In the genomic region with DNA sequence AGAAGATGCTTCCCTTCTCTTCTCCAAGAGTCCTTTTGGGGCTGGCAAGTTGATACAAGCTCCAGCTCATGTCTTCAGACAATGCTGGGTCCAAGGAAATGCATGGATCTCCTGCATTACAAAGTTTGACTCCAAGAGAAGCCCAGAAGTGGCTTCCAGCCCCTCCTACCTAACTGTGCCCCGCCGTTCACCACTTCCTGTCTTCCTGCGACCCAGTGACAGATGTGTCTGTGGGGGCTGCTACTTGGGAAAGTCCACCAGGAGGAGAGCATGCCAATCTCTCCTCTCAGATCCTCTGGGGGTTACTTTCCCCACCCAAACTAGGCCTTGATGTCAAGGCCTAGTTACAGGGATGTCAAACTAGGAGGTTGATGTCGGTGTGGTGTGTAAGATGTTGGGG, we compare ENCODE assay signal across 23 cellular contexts.
DNase-seq lines count a peak whose midpoint lies in the region; ATAC-seq and TF ChIP-seq lines count a peak whose summit lies in the region.
"Had no signal": no experiment of that assay in that cellular context is flagged by ENCODE, and none has a peak within 500 bp of the region (broad histone marks: within the 10 kb centered on the region; RNA-seq: fewer than 3 reads in every experiment).

No MANE protein-coding gene starts in this region.

- no peak overlapping the region for H3K9ac ChIP-seq in smooth muscle cell (ENCODE audit: low read depth)
- H3K9ac ChIP-seq: parathyroid adenoma had no signal

- DNase-seq in activated effector memory CD4-positive, alpha-beta T cell treated with anti-CD3 and anti-CD28 coated beads, Interleukin-2, amount 50 U/mL, for 16 hours = peak; percentile 76
- DNase-seq in activated effector memory CD4-positive, alpha-beta T cell treated with Interleukin-2 at 50 U/mL for 16 hours = no peak
- DNase-seq in CD8-positive, alpha-beta memory T cell = peak in 2 of 5 donors; percentile 33 to 56
- DNase-seq in T-helper 17 cell = peak in 2 of 3 donors; percentile 31 to 42
- DNase-seq in activated naive CD8-positive, alpha-beta T cell treated with anti-CD3 and anti-CD28 coated beads, Interleukin-2, amount 50 U/mL, for 24 hours = no peak
- no peak for DNase-seq in smooth muscle cell (lab: John Stamatoyannopoulos, UW; ENCODE audit: unreplicated experiment)
- DNase-seq in DMS114 treated with DMSO at 0.1 percent for 48 hours (lab: John Stamatoyannopoulos, UW; ENCODE audit: unreplicated experiment) = no peak
- DNase-seq: adrenal gland; colonic mucosa; DMS79; glutamatergic neuron; mesenchymal stem cell; MM.1S; naive B cell; NCI-H146; stimulated activated naive B cell treated with anti-CD40 and anti-IgM and Interleukin-4, amounts not matched to agents 10 μg/mL and 1 μg/mL and 100 μg/mL, for 72 hours; transverse colon had no signal

- no peak for ATAC-seq in T-helper 17 cell
- no peak for ATAC-seq in activated naive CD8-positive, alpha-beta T cell treated with anti-CD3 and anti-CD28 coated beads, Interleukin-2, amount 50 U/mL, for 24 hours
- ATAC-seq in HG03025 (IDR thresholded peaks at IDR 0.05; ENCODE audit: low FRiP score, unreplicated experiment) = no peak
- ATAC-seq: sciatic nerve; stimulated activated naive B cell treated with anti-CD40 and anti-IgM and Interleukin-4, amounts not matched to agents 10 μg/mL and 1 μg/mL and 100 μg/mL, for 72 hours; WTC11 had no signal

- no peak overlapping the region for H3K27ac ChIP-seq in CD8-positive, alpha-beta memory T cell (ENCODE audit: low read depth, low read length)
- H3K27ac ChIP-seq in smooth muscle cell (ENCODE audit: low read depth) = no peak overlapping the region
- H3K27ac ChIP-seq: adrenal gland, breast epithelium, colonic mucosa, HL-60, parathyroid adenoma, transverse colon had no signal

- no peaks in the 10 kb centered on the region for H3F3A ChIP-seq in smooth muscle cell (ENCODE audit: low read depth)

- H3K27me3 Mint-ChIP-seq in CD8-positive, alpha-beta memory T cell = peaks cover 0 to 3% of the 10 kb centered on the region in 2 donors
- no peaks in the 10 kb centered on the region for H3K27me3 Mint-ChIP-seq in T-helper 17 cell
- H3K27me3 Mint-ChIP-seq in activated naive CD8-positive, alpha-beta T cell treated with anti-CD3 and anti-CD28 coated beads, Interleukin-2, amount 50 U/mL, for 24 hours = no peaks in the 10 kb centered on the region
- H3K27me3 Mint-ChIP-seq: stimulated activated naive B cell treated with anti-CD40 and anti-IgM and Interleukin-4, amounts not matched to agents 10 μg/mL and 1 μg/mL and 100 μg/mL, for 72 hours had no signal

- no peaks in the 10 kb centered on the region for H3K36me3 ChIP-seq in CD8-positive, alpha-beta memory T cell (ENCODE audit: insufficient read depth, low read length)
- no peaks in the 10 kb centered on the region for H3K36me3 ChIP-seq in smooth muscle cell (ENCODE audit: low read depth)
- H3K36me3 ChIP-seq: adrenal gland, breast epithelium, colonic mucosa, transverse colon had no signal

- no peak overlapping the region for H2AFZ ChIP-seq in smooth muscle cell (ENCODE audit: low read depth)
- H2AFZ ChIP-seq: parathyroid adenoma had no signal

- H3K9me3 ChIP-seq in CD8-positive, alpha-beta memory T cell (ENCODE audit: low read length) = no peaks in the 10 kb centered on the region
- H3K9me3 ChIP-seq in T-helper 17 cell (ENCODE audit: control insufficient read depth, low read length, poor library complexity, severe bottlenecking) = no peaks in the 10 kb centered on the region
- no peaks in the 10 kb centered on the region for H3K9me3 ChIP-seq in smooth muscle cell (replicated peaks; ENCODE audit: low read depth)
- H3K9me3 ChIP-seq: adrenal gland, breast epithelium, colonic mucosa, transverse colon had no signal

- no peak overlapping the region for H3K4me3 ChIP-seq in CD8-positive, alpha-beta memory T cell (ENCODE audit: low read length)
- H3K4me3 ChIP-seq in smooth muscle cell = no peak overlapping the region
- H3K4me3 ChIP-seq: adrenal gland, breast epithelium, colonic mucosa, transverse colon had no signal

- H3K4me1 Mint-ChIP-seq in CD8-positive, alpha-beta memory T cell = peaks cover 61 to 67% (median 61%) of the 10 kb centered on the region in 3 donors
- peaks cover 53% of the 10 kb centered on the region for H3K4me1 Mint-ChIP-seq in T-helper 17 cell
- peaks cover 62% of the 10 kb centered on the region for H3K4me1 Mint-ChIP-seq in activated naive CD8-positive, alpha-beta T cell treated with anti-CD3 and anti-CD28 coated beads, Interleukin-2, amount 50 U/mL, for 24 hours

- H3K27ac Mint-ChIP-seq in CD8-positive, alpha-beta memory T cell = peak overlapping the region; percentile 48 to 95 (median 80)
- peak overlapping the region; percentile 87 for H3K27ac Mint-ChIP-seq in T-helper 17 cell
- peak overlapping the region; percentile 30 for H3K27ac Mint-ChIP-seq in activated naive CD8-positive, alpha-beta T cell treated with anti-CD3 and anti-CD28 coated beads, Interleukin-2, amount 50 U/mL, for 24 hours
- H3K27ac Mint-ChIP-seq: stimulated activated naive B cell treated with anti-CD40 and anti-IgM and Interleukin-4, amounts not matched to agents 10 μg/mL and 1 μg/mL and 100 μg/mL, for 72 hours; WTC11 had no signal

- POLR2A ChIA-PET in CD8-positive, alpha-beta memory T cell (lab: Charles Lee) = interaction anchor here (0.7 to 0.8 kb wide), 2 partner anchors 134 to 177 kb away, joined by 3 read pairs; a partner anchor contains a TSS

- peak overlapping the region in 4 of 7 donors; percentile 1 to 46 (median 14) for H3K4me3 Mint-ChIP-seq in CD8-positive, alpha-beta memory T cell
- peak overlapping the region; percentile 43 for H3K4me3 Mint-ChIP-seq in T-helper 17 cell
- H3K4me3 Mint-ChIP-seq in activated naive CD8-positive, alpha-beta T cell treated with anti-CD3 and anti-CD28 coated beads, Interleukin-2, amount 50 U/mL, for 24 hours = no peak overlapping the region
- H3K4me3 Mint-ChIP-seq: naive B cell; stimulated activated naive B cell treated with anti-CD40 and anti-IgM and Interleukin-4, amounts not matched to agents 10 μg/mL and 1 μg/mL and 100 μg/mL, for 72 hours; WTC11 had no signal

- peaks cover 52% of the 10 kb centered on the region for H3K4me1 ChIP-seq in CD8-positive, alpha-beta memory T cell (ENCODE audit: insufficient read depth, low read length)
- H3K4me1 ChIP-seq in smooth muscle cell (ENCODE audit: low read depth) = no peaks in the 10 kb centered on the region
- H3K4me1 ChIP-seq: adrenal gland, breast epithelium, colonic mucosa, parathyroid adenoma had no signal

- no peaks in the 10 kb centered on the region for H3K79me2 ChIP-seq in smooth muscle cell (ENCODE audit: low read depth)
- H3K79me2 ChIP-seq: parathyroid adenoma had no signal

- H3K9me3 Mint-ChIP-seq in CD8-positive, alpha-beta memory T cell = no peaks in the 10 kb centered on the region
- no peaks in the 10 kb centered on the region for H3K9me3 Mint-ChIP-seq in activated naive CD8-positive, alpha-beta T cell treated with anti-CD3 and anti-CD28 coated beads, Interleukin-2, amount 50 U/mL, for 24 hours
- H3K9me3 Mint-ChIP-seq: naive B cell; stimulated activated naive B cell treated with anti-CD40 and anti-IgM and Interleukin-4, amounts not matched to agents 10 μg/mL and 1 μg/mL and 100 μg/mL, for 72 hours had no signal

- CTCF ChIA-PET in CD8-positive, alpha-beta memory T cell (lab: Charles Lee) = interaction anchor here (1.0 to 6.6 kb wide), 15 partner anchors 9 to 258 kb away, joined by 3 to 116 read pairs (median 14); a partner anchor contains a TSS

- WGBS in smooth muscle cell (ENCODE audit: low lambda C conversion rate) = 83% methylated on average over 4 of the region's 4 CpGs

- H3K27me3 ChIP-seq in CD8-positive, alpha-beta memory T cell (ENCODE audit: insufficient read depth, low read length, poor library complexity, severe bottlenecking) = no peaks in the 10 kb centered on the region
- peaks cover 28% of the 10 kb centered on the region for H3K27me3 ChIP-seq in smooth muscle cell (ENCODE audit: low read depth)
- H3K27me3 ChIP-seq: adrenal gland, breast epithelium, colonic mucosa, transverse colon had no signal

- no peak for TF ChIP-seq CTCF in smooth muscle cell (IDR thresholded peaks at IDR 0.05; ENCODE audit: borderline replicate concordance, insufficient read depth, poor library complexity, severe bottlenecking)

- H3K4me2 ChIP-seq in smooth muscle cell = no peak overlapping the region

- no peaks in the 10 kb centered on the region for H3K36me3 Mint-ChIP-seq in CD8-positive, alpha-beta memory T cell
- H3K36me3 Mint-ChIP-seq in T-helper 17 cell (ENCODE audit: low read depth) = no peaks in the 10 kb centered on the region
- H3K36me3 Mint-ChIP-seq in activated naive CD8-positive, alpha-beta T cell treated with anti-CD3 and anti-CD28 coated beads, Interleukin-2, amount 50 U/mL, for 24 hours (ENCODE audit: low read depth) = no peaks in the 10 kb centered on the region
- H3K36me3 Mint-ChIP-seq: naive B cell; stimulated activated naive B cell treated with anti-CD40 and anti-IgM and Interleukin-4, amounts not matched to agents 10 μg/mL and 1 μg/mL and 100 μg/mL, for 72 hours; WTC11 had no signal

- no peaks in the 10 kb centered on the region for H4K20me1 ChIP-seq in smooth muscle cell (ENCODE audit: low read depth)

Comparison
In these comparisons a context has a peak if more than half of its experiments do, and no peak if none do; other contexts are left out.
1. DNase-seq: peak in activated effector memory CD4-positive, alpha-beta T cell treated with anti-CD3 and anti-CD28 coated beads, Interleukin-2, amount 50 U/mL, for 16 hours (single experiment) and T-helper 17 cell (2 of 3); none in activated effector memory CD4-positive, alpha-beta T cell treated with Interleukin-2 at 50 U/mL for 16 hours (single experiment), activated naive CD8-positive, alpha-beta T cell treated with anti-CD3 and anti-CD28 coated beads, Interleukin-2, amount 50 U/mL, for 24 hours (single experiment), smooth muscle cell (single experiment) and DMS114 treated with DMSO at 0.1 percent for 48 hours (single experiment).
2. H3K27ac Mint-ChIP-seq: peak in every context shown above with its lines; median percentile 87 in T-helper 17 cell; 80 in CD8-positive, alpha-beta memory T cell; 30 in activated naive CD8-positive, alpha-beta T cell treated with anti-CD3 and anti-CD28 coated beads, Interleukin-2, amount 50 U/mL, for 24 hours.